17 cellular contexts compared by ENCODE assay signal in genomic region chr11:63893355-63893754, GRCh38. TPM values are rescaled to one million over a fixed set of nuclear protein-coding genes. Genes with fewer than 3 reads are reported as not detected.
DNase-seq lines count a peak whose midpoint lies in the region; ATAC-seq and TF ChIP-seq lines count a peak whose summit lies in the region.
"Had no signal": no experiment of that assay in that cellular context is flagged by ENCODE, and none has a peak within 500 bp of the region (broad histone marks: within the 10 kb centered on the region; RNA-seq: fewer than 3 reads in every experiment).

No MANE protein-coding gene starts in this region.

- H3K27ac ChIP-seq in CD4-positive, alpha-beta memory T cell (ENCODE audit: low read depth, low read length), result no peak overlapping the region
- no peak overlapping the region for H3K27ac ChIP-seq in HEK293 (ENCODE audit: extremely low read depth, low read depth, low read length)
- H3K27ac ChIP-seq: BLaER1, C4-2B, GM23248 had no signal

- CTCF ChIA-PET in CD4-positive, alpha-beta memory T cell (lab: Charles Lee; ENCODE audit: partially characterized antibody), result interaction anchor here (1.4 to 6.6 kb wide), 4 partner anchors 21 to 56 kb away, joined by 3 to 39 read pairs (median 4); partner anchors contain the start of gene MARK2
- CTCF ChIA-PET in HEK293 (lab: Yijun Ruan, JAX), result interaction anchor here (0.6 to 0.8 kb wide), 4 partner anchors 16 to 123 kb away, joined by 3 read pairs; no protein-coding TSS in a partner anchor

- peaks cover 63% of the 10 kb centered on the region for H3K4me1 ChIP-seq in CD4-positive, alpha-beta memory T cell (ENCODE audit: insufficient read depth, low read length)
- H3K4me1 ChIP-seq in HEK293 (ENCODE audit: control insufficient read depth, insufficient read depth, low read length), result no peaks in the 10 kb centered on the region; the same call in 1 of the 2 replicates

- no peak overlapping the region for H3K4me3 ChIP-seq in CD4-positive, alpha-beta memory T cell (ENCODE audit: low read length in 2 of 2)
- no peak overlapping the region for H3K4me3 ChIP-seq in HEK293 (ENCODE audit: low read depth, low read length)
- H3K4me3 ChIP-seq: BLaER1, GM12878, GM23248 had no signal

- peak overlapping the region in 4 of 7 donors; percentile 43 to 72 (median 62) for H3K27ac Mint-ChIP-seq in CD4-positive, alpha-beta memory T cell
- peak overlapping the region; percentile 62 for H3K27ac Mint-ChIP-seq in central memory CD8-positive, alpha-beta T cell (ENCODE audit: low read depth)
- H3K27ac Mint-ChIP-seq in chondrocyte (ENCODE audit: unreplicated experiment), result no peak overlapping the region

- H3K4me1 Mint-ChIP-seq in CD4-positive, alpha-beta memory T cell, result peaks cover 51 to 76% (median 63%) of the 10 kb centered on the region in 4 donors
- peaks cover 71% of the 10 kb centered on the region for H3K4me1 Mint-ChIP-seq in central memory CD8-positive, alpha-beta T cell
- peaks cover 8% of the 10 kb centered on the region for H3K4me1 Mint-ChIP-seq in chondrocyte (ENCODE audit: low read depth)

- no peaks in the 10 kb centered on the region for H3K27me3 Mint-ChIP-seq in CD4-positive, alpha-beta memory T cell
- H3K27me3 Mint-ChIP-seq in central memory CD8-positive, alpha-beta T cell, result no peaks in the 10 kb centered on the region
- H3K27me3 Mint-ChIP-seq in chondrocyte (ENCODE audit: low read depth), result no peaks in the 10 kb centered on the region
- H3K27me3 Mint-ChIP-seq: CD4-positive, CD25-positive, alpha-beta regulatory T cell had no signal

- POLR2A ChIA-PET in CD4-positive, alpha-beta memory T cell (lab: Charles Lee; ENCODE audit: partially characterized antibody), result interaction anchor here (1.2 to 7.5 kb wide), 3 partner anchors 27 to 55 kb away, joined by 3 to 83 read pairs (median 8); partner anchors contain the start of gene MARK2
- POLR2A ChIA-PET in HEK293 (lab: Yijun Ruan, JAX), result interaction anchor here (0.6 to 0.7 kb wide), 3 partner anchors 24 to 516 kb away, joined by 3 to 7 read pairs (median 5); no protein-coding TSS in a partner anchor

- no peak for TF ChIP-seq CTCF in HEK293 (tag by site-specific recombination; IDR thresholded peaks at IDR 0.05)
- no peak for TF ChIP-seq CTCF in chondrocyte (IDR thresholded peaks at IDR 0.05)

- intact Hi-C loops in CD4-positive, alpha-beta memory T cell (cut with micrococcal nuclease), result no loop called here

- no peak for DNase-seq in CD4-positive, alpha-beta memory T cell
- DNase-seq in central memory CD8-positive, alpha-beta T cell (ENCODE audit: low spot score in 2 of 2), result no peak
- DNase-seq in hepatic stellate cell (ENCODE audit: low spot score), result no peak
- no peak for DNase-seq in chondrocyte (ENCODE audit: low spot score)
- DNase-seq: Caco-2; CD4-positive, CD25-positive, alpha-beta regulatory T cell; DMS153; DND-41; GDM1; GM23248; H7; HCEC 1CT had no signal

- peak overlapping the region in 2 of 8 donors; percentile 32 to 59 for H3K4me3 Mint-ChIP-seq in CD4-positive, alpha-beta memory T cell
- H3K4me3 Mint-ChIP-seq in central memory CD8-positive, alpha-beta T cell, result no peak overlapping the region
- no peak overlapping the region for H3K4me3 Mint-ChIP-seq in chondrocyte (ENCODE audit: unreplicated experiment)

- H3K36me3 ChIP-seq in CD4-positive, alpha-beta memory T cell (ENCODE audit: insufficient read depth, low read length), result peaks cover 38% of the 10 kb centered on the region
- peaks cover 0 to 41% of the 10 kb centered on the region in 2 experiments; a peak in 2 of 3 replicates for H3K36me3 ChIP-seq in HEK293 (ENCODE audit: control insufficient read depth in 2 of 2, insufficient read depth in 1 of 2, low read length in 2 of 2)

- no peak for ATAC-seq in central memory CD8-positive, alpha-beta T cell (replicated peaks; ENCODE audit: extremely low read depth, poor library complexity, severe bottlenecking)
- ATAC-seq in HG03039 (IDR thresholded peaks at IDR 0.05; ENCODE audit: unreplicated experiment), result no peak
- ATAC-seq: GM12878 had no signal

- H3K9me3 Mint-ChIP-seq in CD4-positive, alpha-beta memory T cell, result no peaks in the 10 kb centered on the region
- H3K9me3 Mint-ChIP-seq in central memory CD8-positive, alpha-beta T cell, result no peaks in the 10 kb centered on the region
- H3K9me3 Mint-ChIP-seq in chondrocyte (ENCODE audit: low read depth), result peaks cover 2% of the 10 kb centered on the region

- H3K27me3 ChIP-seq in CD4-positive, alpha-beta memory T cell (ENCODE audit: insufficient read depth, low read length), result no peaks in the 10 kb centered on the region
- H3K27me3 ChIP-seq: BLaER1 had no signal

- no peaks in the 10 kb centered on the region for H3K9me3 ChIP-seq in CD4-positive, alpha-beta memory T cell (ENCODE audit: control insufficient read depth in 1 of 2, low read length in 2 of 2)
- no peaks in the 10 kb centered on the region for H3K9me3 ChIP-seq in HEK293 (ENCODE audit: control insufficient read depth, insufficient read depth, low read depth, low read length)
- H3K9me3 ChIP-seq: BLaER1, Caco-2 had no signal

- peaks cover 32 to 49% of the 10 kb centered on the region in 2 donors for H3K36me3 Mint-ChIP-seq in CD4-positive, alpha-beta memory T cell
- H3K36me3 Mint-ChIP-seq in central memory CD8-positive, alpha-beta T cell (ENCODE audit: insufficient read depth), result peaks cover 39% of the 10 kb centered on the region
- H3K36me3 Mint-ChIP-seq in chondrocyte (ENCODE audit: low read depth), result peaks cover 13% of the 10 kb centered on the region

TF ChIP-seq in HEK293, 187 proteins besides CTCF, POLR2A, EP300 and RAD21:
- TF ChIP-seq ZNF140 (tag by site-specific recombination; IDR thresholded peaks at IDR 0.05), result peak; percentile 97
- no peak for TF ChIP-seq HIC1 (tag by site-specific recombination; IDR thresholded peaks at IDR 0.05)

RNA-seq across cellular contexts. Expression of gene RCOR2, which starts 23.6 kb away (rescaled TPM):
- not detected for total RNA-seq in CD4-positive, alpha-beta memory T cell
- polyA plus RNA-seq in CD4-positive, alpha-beta memory T cell, result not detected
- 1.3 to 3.8 TPM (median 2.7 TPM) in 3 replicates for total RNA-seq in chondrocyte
- total RNA-seq: CD4-positive, CD25-positive, alpha-beta regulatory T cell had no signal
- polyA plus RNA-seq: CD4-positive, CD25-positive, alpha-beta regulatory T cell; GM23248 had no signal

RNA-seq across cellular contexts. Expression of gene NAA40, which starts 45.4 kb away (rescaled TPM):
- 10 to 100 TPM; 24.2 to 24.8 TPM for total RNA-seq in CD4-positive, alpha-beta memory T cell
- polyA plus RNA-seq in CD4-positive, alpha-beta memory T cell, result 1 to 10 TPM; 6.1 to 9.9 TPM
- 17.7 to 28.0 TPM (median 20.8 TPM) in 3 replicates for total RNA-seq in chondrocyte

RNA-seq across cellular contexts. Expression of gene MARK2, which starts 54.4 kb away (rescaled TPM):
- total RNA-seq in CD4-positive, alpha-beta memory T cell, result 10 to 100 TPM; 60.4 to 68.0 TPM
- polyA plus RNA-seq in CD4-positive, alpha-beta memory T cell, result 10 to 100 TPM; 25.1 to 60.3 TPM
- 25.3 to 30.7 TPM (median 26.2 TPM) in 3 replicates for total RNA-seq in chondrocyte
